35 cellular contexts compared by ENCODE assay signal in genomic region chr7:155612658-155613057, GRCh38.
"Had no signal": no experiment of that assay in that cellular context is flagged by ENCODE, and none has a peak within 500 bp of the region (broad histone marks: within the 10 kb centered on the region; RNA-seq: fewer than 3 reads in every experiment).

No MANE protein-coding gene starts in this region.

- H3K27ac ChIP-seq: KMS-11 had no signal

- H3K9ac ChIP-seq: KMS-11 had no signal

- H3K36me3 ChIP-seq: MG63 had no signal

- DNase-seq: Karpas-422, Kasumi-1, MG63, MM.1S, MV-4-11, NCI-H1048, NCI-H1092, NCI-H1092 treated with DMSO at 0.1 percent for 48 hours, NCI-H1105, NCI-H1417, NCI-H1417 treated with DMSO at 0.1 percent for 48 hours, NCI-H1436, NCI-H1436 treated with DMSO at 0.1 percent for 48 hours, NCI-H146, NCI-H1694, NCI-H1694 treated with DMSO at 0.1 percent for 48 hours, NCI-H187, NCI-H187 treated with DMSO at 0.1 percent for 48 hours, NCI-H1930, NCI-H2029, NCI-H2029 treated with DMSO at 0.1 percent for 48 hours, NCI-H2081, NCI-H2081 treated with DMSO at 0.1 percent for 48 hours, NCI-H2107, NCI-H2171, NCI-H2171 treated with DMSO at 0.1 percent for 48 hours, NCI-H2227 treated with DMSO at 0.1 percent for 48 hours, NCI-H226, NCI-H345, NCI-H446, NCI-H446 treated with DMSO at 0.1 percent for 48 hours, NCI-H510A, NCI-H510A treated with DMSO at 0.1 percent for 48 hours, NCI-H524 had no signal

- H3K4me3 ChIP-seq: MG63 had no signal

- H3K9me3 ChIP-seq: MG63 had no signal

- H3K27me3 ChIP-seq: MG63 had no signal

- H3K4me2 ChIP-seq: KMS-11 had no signal
